Comparison of ENCODE assay signal across 8 cellular contexts in genomic region chr12:104462931-104463339, GRCh38. TPM values are rescaled to one million over a fixed set of nuclear protein-coding genes. Genes with fewer than 3 reads are reported as not detected.
A peak's percentile ranks its signal among the peaks of the same experiment; 100 is the strongest.
DNase-seq lines count a peak whose midpoint lies in the region; ATAC-seq and TF ChIP-seq lines count a peak whose summit lies in the region.

No MANE protein-coding gene starts in this region.

- no peak for TF ChIP-seq CTCF in Caco-2 (IDR thresholded peaks at IDR 0.05; ENCODE audit: insufficient read depth in 1 of 2, low read depth in 1 of 2, low read length in 1 of 2, severe bottlenecking in 1 of 2, unreplicated experiment in 1 of 2)

- peaks cover 87 to 93% of the 10 kb centered on the region in 2 donors for H3K4me1 Mint-ChIP-seq in immature natural killer cell
- H3K4me1 Mint-ChIP-seq in Caco-2 (ENCODE audit: low read depth, unreplicated experiment) = no peaks in the 10 kb centered on the region

- ATAC-seq in GM18870 (IDR thresholded peaks at IDR 0.05; ENCODE audit: unreplicated experiment) (peak; percentile 70), HG02973 (IDR thresholded peaks at IDR 0.05; ENCODE audit: unreplicated experiment) (peak; percentile 47), HG03196 (IDR thresholded peaks at IDR 0.05; ENCODE audit: unreplicated experiment) (no peak)

- POLR2A ChIA-PET in Caco-2 (lab: Charles Lee) = no interaction called here

- H3K27me3 ChIP-seq in Caco-2 (replicated peaks; ENCODE audit: control insufficient read depth, insufficient read depth, low read length) = no peaks in the 10 kb centered on the region

- peak overlapping the region; percentile 80 to 92 (median 89) for H3K4me3 Mint-ChIP-seq in immature natural killer cell
- no peak overlapping the region for H3K4me3 Mint-ChIP-seq in Caco-2 (ENCODE audit: unreplicated experiment)

- H3K27me3 Mint-ChIP-seq in immature natural killer cell (ENCODE audit: low read depth in 3 of 3) (peaks cover 2 to 6% (median 3%) of the 10 kb centered on the region in 3 donors), Caco-2 (ENCODE audit: insufficient read depth, unreplicated experiment) (peaks cover 16% of the 10 kb centered on the region)

- no TSS peak for BruUV-seq in Caco-2 (replicated peaks; lab: Mats Ljungman, UMichigan)

- CTCF ChIA-PET in Caco-2 (lab: Charles Lee) = no interaction called here

- no peaks in the 10 kb centered on the region for H3K9me3 ChIP-seq in Caco-2

- intact Hi-C loops in Caco-2 (cut with micrococcal nuclease; ENCODE audit: unreplicated experiment) = no loop called here

- DNase-seq in T-helper 2 cell (peak in 4 of 5 experiments; percentile 15 to 92 (median 58)), immature natural killer cell (peak; percentile 55 to 56 (median 56)), SK-N-DZ (ENCODE audit: low spot score) (no peak), occipital lobe (lab: John Stamatoyannopoulos, UW) (no peak), Caco-2 (no peak)

- H3K36me3 Mint-ChIP-seq in immature natural killer cell (peaks cover 0 to 4% (median 3%) of the 10 kb centered on the region in 3 donors), Caco-2 (ENCODE audit: insufficient read depth, unreplicated experiment) (no peaks in the 10 kb centered on the region)

- H3K36me3 ChIP-seq in Caco-2 (ENCODE audit: control insufficient read depth, insufficient read depth, low read length) = no peaks in the 10 kb centered on the region

- H3K9me3 Mint-ChIP-seq in immature natural killer cell = no peaks in the 10 kb centered on the region
- H3K9me3 Mint-ChIP-seq in Caco-2 (ENCODE audit: unreplicated experiment) = no peaks in the 10 kb centered on the region

- no peak overlapping the region for H3K4me3 ChIP-seq in Caco-2 (ENCODE audit: low read depth, low read length)

- H3K27ac Mint-ChIP-seq in immature natural killer cell = peak overlapping the region; percentile 90 to 98 (median 96)
- no peak overlapping the region for H3K27ac Mint-ChIP-seq in Caco-2 (ENCODE audit: unreplicated experiment)

- peaks cover 4% of the 10 kb centered on the region; the same call in 1 of the 2 replicates for H3K4me1 ChIP-seq in Caco-2

RNA-seq across cellular contexts. Expression of gene CHST11, which starts 6.2 kb away (rescaled TPM):
- 10 to 100 TPM; 42.5 to 90.1 (median 78.4) TPM for polyA plus RNA-seq in immature natural killer cell
- 6.9 and 7.2 TPM in 2 replicates for polyA plus RNA-seq in SK-N-DZ (2014; cell fraction: cytosol; rRNA removed)
- 2.9 and 7.1 TPM in 2 replicates for polyA plus RNA-seq in SK-N-DZ (2014; cell fraction: nucleus; rRNA removed)
- 29.0 TPM for total RNA-seq in occipital lobe
- 0.25 and 0.97 TPM in 2 replicates for total RNA-seq in Caco-2 (2022)

Comparison
In these comparisons a context has a peak if more than half of its experiments do, and no peak if none do; other contexts are left out.
1. DNase-seq: peak in T-helper 2 cell (4 of 5) and immature natural killer cell (3 of 3); none in SK-N-DZ (single experiment), occipital lobe (single experiment) and Caco-2 (0 of 2).
2. RNA of gene CHST11, which starts 6.2 kb away (total RNA-seq): 29.0 TPM in occipital lobe (single experiment); 0.25 to 0.97 TPM in Caco-2; every median in the first group is over 10 times any median in the second.